Comparison of ENCODE assay signal across 20 cellular contexts in genomic region chr1:213452504-213452903, GRCh38.
DNase-seq lines count a peak whose midpoint lies in the region; ATAC-seq, FAIRE-seq and TF ChIP-seq lines count a peak whose summit lies in the region.
"Had no signal": no experiment of that assay in that cellular context is flagged by ENCODE, and none has a peak within 500 bp of the region (broad histone marks: within the 10 kb centered on the region; RNA-seq: fewer than 3 reads in every experiment).

No MANE protein-coding gene starts in this region.

- no peak overlapping the region for H4K8ac ChIP-seq in mesendoderm (ENCODE audit: low read depth, low read length)

- H3K27me3 Mint-ChIP-seq in stimulated activated memory B cell treated with anti-CD40 and anti-IgM and Interleukin-4, amounts not matched to agents 10 μg/mL and 1 μg/mL and 100 μg/mL, for 72 hours: peaks cover 25% of the 10 kb centered on the region

- 0 out of 2 replicates have a peak, but pooled peaks cover 3% of the 10 kb centered on the region for H4K20me1 ChIP-seq in K562 (replicated peaks; ENCODE audit: control insufficient read depth, insufficient read depth, low read length)
- no peaks in the 10 kb centered on the region for H4K20me1 ChIP-seq in hepatocyte (ENCODE audit: insufficient read depth, poor library complexity, severe bottlenecking)

- H3K9me2 ChIP-seq in hepatocyte (replicated peaks; ENCODE audit: insufficient read depth): no peaks in the 10 kb centered on the region

- in situ Hi-C loops in K562 (cut with MboI) (no loop called here), brain microvascular endothelial cell (cut with HindIII; ENCODE audit: low pct_ligation_motif_present, low sequenced_read_pairs) (no loop called here)

- WGBS in K562 (ENCODE audit: insufficient coverage, low coverage, missing lambda C conversion rate): 0% methylated on average over 4 of the region's 4 CpGs
- no CpG with 5 or more reads among the region's 4 CpGs for WGBS in mesendoderm (ENCODE audit: extremely low coverage, insufficient coverage, low lambda C conversion rate)
- 63% methylated on average over 4 of the region's 4 CpGs for WGBS in hepatocyte (ENCODE audit: low lambda C conversion rate, missing lambda C conversion rate)

- no peaks in the 10 kb centered on the region for H3K36me3 ChIP-seq in K562 (ENCODE audit: control insufficient read depth, insufficient read depth, low read length)
- no peaks in the 10 kb centered on the region for H3K36me3 ChIP-seq in mesendoderm (ENCODE audit: control insufficient read depth, insufficient read depth, low read length)
- H3K36me3 ChIP-seq in brain microvascular endothelial cell (replicated peaks): no peaks in the 10 kb centered on the region
- H3K36me3 ChIP-seq in hepatocyte (replicated peaks; ENCODE audit: insufficient read depth, low read depth): no peaks in the 10 kb centered on the region

- DNase-seq in K562 (ENCODE audit: extremely low read depth in 1 of 4, low spot score in 3 of 4): no peak
- peak; percentile 17 for DNase-seq in iPS-NIHi11 (ENCODE audit: low spot score)
- no peak for DNase-seq in mesendoderm
- DNase-seq in brain microvascular endothelial cell: no peak
- DNase-seq in hepatocyte (ENCODE audit: low spot score): no peak
- no peak for DNase-seq in NCI-H82 (lab: John Stamatoyannopoulos, UW)
- DNase-seq: C1 segment of cervical spinal cord; Calu3; CD4-positive, alpha-beta memory T cell; COR-L47; DMS153; DND-41; GM23248; H9 had no signal

- no peak for TF ChIP-seq RAD21 in K562 (CRISPR knock-in tag; conservative IDR thresholded peaks at IDR 0.05 in 1 of 2, IDR thresholded peaks at IDR 0.05 in 1 of 2)

- no peaks in the 10 kb centered on the region for H3K9me1 ChIP-seq in K562 (ENCODE audit: control insufficient read depth, insufficient read depth, low read length)

- no peak overlapping the region for H3K4me2 ChIP-seq in K562 (ENCODE audit: insufficient read depth, low read length)
- no peak overlapping the region for H3K4me2 ChIP-seq in mesendoderm (ENCODE audit: low read length)
- no peak overlapping the region for H3K4me2 ChIP-seq in hepatocyte

- POLR2A ChIA-PET in K562 (lab: Yijun Ruan, JAX): no interaction called here

- no peak overlapping the region for H2BK5ac ChIP-seq in mesendoderm (ENCODE audit: low read length)

- no peak overlapping the region for H3K4ac ChIP-seq in mesendoderm (ENCODE audit: low read depth, low read length)

- H4K5ac ChIP-seq in mesendoderm (ENCODE audit: low read length): no peak overlapping the region

- H3K79me1 ChIP-seq in mesendoderm (ENCODE audit: low read length): no peaks in the 10 kb centered on the region

- CTCF ChIA-PET in K562 (lab: Yijun Ruan, JAX; ENCODE audit: low intra/inter-chr PET ratio): no interaction called here

- no peak overlapping the region for H3K27ac Mint-ChIP-seq in stimulated activated memory B cell treated with anti-CD40 and anti-IgM and Interleukin-4, amounts not matched to agents 10 μg/mL and 1 μg/mL and 100 μg/mL, for 72 hours
- H3K27ac Mint-ChIP-seq: CD4-positive, alpha-beta memory T cell had no signal

- H3K23ac ChIP-seq in mesendoderm (ENCODE audit: low read length): peak overlapping the region; percentile 39

- intact Hi-C loops in K562 (cut with micrococcal nuclease): no loop called here

- BruUV-seq in K562 (replicated peaks; lab: Mats Ljungman, UMichigan): no TSS peak

- no peak overlapping the region for H3K9ac ChIP-seq in K562 (ENCODE audit: insufficient read depth in 1 of 2, low read depth in 2 of 2, low read length in 2 of 2)
- no peak overlapping the region for H3K9ac ChIP-seq in mesendoderm (ENCODE audit: low read length)
- H3K9ac ChIP-seq: GM23248 had no signal

- TF ChIP-seq CTCF in K562 (IDR thresholded peaks at IDR 0.05 in 2 of 3, conservative IDR thresholded peaks at IDR 0.05 in 1 of 3; ENCODE audit: insufficient read depth in 2 of 3, low read depth in 1 of 3, low read length in 3 of 3) (no peak), brain microvascular endothelial cell (IDR thresholded peaks at IDR 0.05; ENCODE audit: low read depth, low read length, missing control alignments) (no peak), hepatocyte (IDR thresholded peaks at IDR 0.05; ENCODE audit: poor library complexity) (no peak)

- H2BK120ac ChIP-seq in mesendoderm (ENCODE audit: low read depth, low read length): no peak overlapping the region

- ATAC-seq in K562 (peak; percentile 67), GM18520 (IDR thresholded peaks at IDR 0.05; ENCODE audit: unreplicated experiment) (no peak)
- peak; percentile 7 for ATAC-seq in stimulated activated memory B cell treated with anti-CD40 and anti-IgM and Interleukin-4, amounts not matched to agents 10 μg/mL and 1 μg/mL and 100 μg/mL, for 72 hours
- ATAC-seq: HCT116 had no signal

- no peaks in the 10 kb centered on the region for H3K9me3 Mint-ChIP-seq in stimulated activated memory B cell treated with anti-CD40 and anti-IgM and Interleukin-4, amounts not matched to agents 10 μg/mL and 1 μg/mL and 100 μg/mL, for 72 hours
- H3K9me3 Mint-ChIP-seq: CD4-positive, alpha-beta memory T cell; H9 had no signal

- H2BK15ac ChIP-seq in mesendoderm (replicated peaks; ENCODE audit: low read depth): no peak overlapping the region

- no peak overlapping the region for H2AK5ac ChIP-seq in mesendoderm (ENCODE audit: low read length)

- H3K27me3 ChIP-seq in K562 (ENCODE audit: control insufficient read depth in 2 of 2, insufficient read depth in 2 of 2, low read length in 2 of 2) (peaks cover 23 to 42% of the 10 kb centered on the region in 2 experiments), mesendoderm (ENCODE audit: insufficient read depth, low read length, poor library complexity) (no peaks in the 10 kb centered on the region), brain microvascular endothelial cell (replicated peaks) (no peaks in the 10 kb centered on the region), hepatocyte (no peaks in the 10 kb centered on the region)

- H3K27ac ChIP-seq in K562 (ENCODE audit: extremely low read depth, low read depth, low read length) (no peak overlapping the region), mesendoderm (ENCODE audit: low read depth, low read length) (no peak overlapping the region), brain microvascular endothelial cell (no peak overlapping the region), hepatocyte (no peak overlapping the region)
- H3K27ac ChIP-seq: GM23248 had no signal

- no peak overlapping the region for H3K18ac ChIP-seq in mesendoderm (ENCODE audit: low read length)

- H3K9me3 ChIP-seq in K562 (replicated peaks; ENCODE audit: control insufficient read depth, insufficient read depth, low read depth, low read length): no peaks in the 10 kb centered on the region
- no peaks in the 10 kb centered on the region for H3K9me3 ChIP-seq in hepatocyte (ENCODE audit: low read depth)

- FAIRE-seq in K562 (lab: Jason Lieb, UNC): no peak
- FAIRE-seq: G401.6, GM12892, GM19239 had no signal

- TF ChIP-seq EP300 in K562 (IDR thresholded peaks at IDR 0.05; ENCODE audit: low read length): no peak

- H3K56ac ChIP-seq in mesendoderm (ENCODE audit: low read length): no peak overlapping the region

- no peak overlapping the region for H3K4me3 Mint-ChIP-seq in stimulated activated memory B cell treated with anti-CD40 and anti-IgM and Interleukin-4, amounts not matched to agents 10 μg/mL and 1 μg/mL and 100 μg/mL, for 72 hours
- H3K4me3 Mint-ChIP-seq: CD4-positive, alpha-beta memory T cell; H9 had no signal

- H2AFZ ChIP-seq in K562 (ENCODE audit: low read depth, low read length): no peak overlapping the region
- no peak overlapping the region for H2AFZ ChIP-seq in hepatocyte
- H2AFZ ChIP-seq: GM23248 had no signal

- no peak for TF ChIP-seq POLR2A in K562 (conservative IDR thresholded peaks at IDR 0.05)

- H3K4me3 ChIP-seq in K562 (no peak overlapping the region), mesendoderm (ENCODE audit: low read length) (no peak overlapping the region), brain microvascular endothelial cell (ENCODE audit: low read depth, low read length) (no peak overlapping the region), hepatocyte (no peak overlapping the region)
- H3K4me3 ChIP-seq: GM23248 had no signal

- no peaks in the 10 kb centered on the region for H3K36me3 Mint-ChIP-seq in stimulated activated memory B cell treated with anti-CD40 and anti-IgM and Interleukin-4, amounts not matched to agents 10 μg/mL and 1 μg/mL and 100 μg/mL, for 72 hours
- H3K36me3 Mint-ChIP-seq: CD4-positive, alpha-beta memory T cell had no signal

- H3K4me1 ChIP-seq in K562 (replicated peaks in 1 of 2; ENCODE audit: control insufficient read depth in 2 of 2, insufficient read depth in 2 of 2, low read length in 2 of 2) (no peaks in the 10 kb centered on the region), mesendoderm (ENCODE audit: control insufficient read depth, low read depth, low read length) (peaks cover 5% of the 10 kb centered on the region), hepatocyte (ENCODE audit: insufficient read depth) (no peaks in the 10 kb centered on the region)

- H3K79me2 ChIP-seq in K562 (ENCODE audit: control insufficient read depth, insufficient read depth, low read length) (no peaks in the 10 kb centered on the region), mesendoderm (ENCODE audit: control insufficient read depth, insufficient read depth, low read length) (no peaks in the 10 kb centered on the region), hepatocyte (no peaks in the 10 kb centered on the region)

- H3K4me1 Mint-ChIP-seq in stimulated activated memory B cell treated with anti-CD40 and anti-IgM and Interleukin-4, amounts not matched to agents 10 μg/mL and 1 μg/mL and 100 μg/mL, for 72 hours: no peaks in the 10 kb centered on the region
- H3K4me1 Mint-ChIP-seq: CD4-positive, alpha-beta memory T cell had no signal

TF ChIP-seq in K562, 482 proteins besides CTCF, POLR2A, EP300 and RAD21 (continues in another document):
- TF ChIP-seq ATF2 (CRISPR knock-in tag; IDR thresholded peaks at IDR 0.05) (no peak), KAT2B (IDR thresholded peaks at IDR 0.05; ENCODE audit: low read depth, low read length) (no peak), MECOM (CRISPR knock-in tag; IDR thresholded peaks at IDR 0.05) (no peak), HES1 (IDR thresholded peaks at IDR 0.05; ENCODE audit: low read depth) (no peak)
